Comparison of ENCODE assay signal across 8 cellular contexts in the genomic region with DNA sequence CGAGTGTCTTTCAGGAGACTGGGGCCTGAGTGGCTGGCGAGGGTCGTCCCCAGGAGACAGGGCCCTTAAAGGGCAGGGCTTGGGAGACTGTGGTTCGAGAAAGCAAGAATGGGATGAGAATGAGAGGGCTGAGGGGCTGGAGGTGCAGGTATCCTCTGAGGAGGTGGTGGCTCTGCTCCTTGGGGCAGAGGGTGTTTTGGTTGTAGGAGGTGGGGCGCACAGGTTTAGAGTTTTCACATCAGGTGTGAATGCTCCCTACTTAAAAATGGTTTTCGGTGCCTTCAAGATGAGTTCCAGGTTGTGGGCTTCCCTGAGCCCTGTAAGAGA. TPM values are rescaled to one million over a fixed set of nuclear protein-coding genes. Genes with fewer than 3 reads are reported as not detected.
DNase-seq lines count a peak whose midpoint lies in the region; ATAC-seq, FAIRE-seq and TF ChIP-seq lines count a peak whose summit lies in the region.

No MANE protein-coding gene starts in this region.

- no peaks in the 10 kb centered on the region for H3K9me2 ChIP-seq in HCT116 (ENCODE audit: insufficient read depth)

- H3K79me2 ChIP-seq in HCT116 (ENCODE audit: insufficient read depth, low read length) (no peaks in the 10 kb centered on the region), K562 (ENCODE audit: control insufficient read depth, insufficient read depth, low read length) (no peaks in the 10 kb centered on the region)

- BruUV-seq in HCT116 (replicated peaks; lab: Mats Ljungman, UMichigan), result no TSS peak
- no TSS peak for BruUV-seq in K562 (replicated peaks; lab: Mats Ljungman, UMichigan)

- H3K9me3 ChIP-seq in HCT116 (ENCODE audit: control insufficient read depth in 1 of 2, insufficient read depth in 1 of 2, low read depth in 1 of 2, low read length in 2 of 2) (no peaks in the 10 kb centered on the region), K562 (replicated peaks; ENCODE audit: control insufficient read depth, insufficient read depth, low read depth, low read length) (no peaks in the 10 kb centered on the region)

- H3K4me1 Mint-ChIP-seq in memory B cell, result peaks cover 14% of the 10 kb centered on the region

- H3K4me2 ChIP-seq in HCT116 (ENCODE audit: low read length) (peak overlapping the region; percentile 84), K562 (ENCODE audit: insufficient read depth, low read length) (peak overlapping the region; percentile 85)

- no peak for FAIRE-seq in K562 (lab: Jason Lieb, UNC)

- RAD21 ChIA-PET in HCT116 (lab: Charles Lee; ENCODE audit: low non-redundant PET in 1 of 2, low total read pairs in 2 of 2, uncharacterized antibody in 2 of 2, unreplicated experiment in 2 of 2), result no interaction called here

- no peaks in the 10 kb centered on the region for H3K27me3 Mint-ChIP-seq in memory B cell

- H3K4me1 ChIP-seq in HCT116 (ENCODE audit: control insufficient read depth in 1 of 2, insufficient read depth in 2 of 2, low read length in 2 of 2) (peaks cover 14 to 26% of the 10 kb centered on the region in 2 experiments), K562 (replicated peaks in 1 of 2; ENCODE audit: control insufficient read depth in 2 of 2, insufficient read depth in 2 of 2, low read length in 2 of 2) (peaks cover 5 to 8% of the 10 kb centered on the region in 2 experiments; a peak in 2 of 5 replicates)

- H2AFZ ChIP-seq in HCT116 (ENCODE audit: low read depth, low read length, poor library complexity, severe bottlenecking), result peak overlapping the region; percentile 49
- peak overlapping the region; percentile 99 for H2AFZ ChIP-seq in K562 (ENCODE audit: low read depth, low read length)

- ATAC-seq in HCT116 (no peak; the same call in 1 of the 2 replicates), K562 (peak; percentile 2), memory B cell (ENCODE audit: low read depth) (no peak), HG02798 (IDR thresholded peaks at IDR 0.05; ENCODE audit: poor library complexity, unreplicated experiment) (no peak), HG02588 (IDR thresholded peaks at IDR 0.05; ENCODE audit: unreplicated experiment) (no peak), HG02840 (IDR thresholded peaks at IDR 0.05; ENCODE audit: low FRiP score, unreplicated experiment) (no peak)

- intact Hi-C loops in HCT116 (cut with micrococcal nuclease), result no loop called here
- intact Hi-C loops in K562 (cut with micrococcal nuclease), result no loop called here

- in situ Hi-C loops in K562 (cut with MboI), result no loop called here

- no peak for TF ChIP-seq EP300 in K562 (IDR thresholded peaks at IDR 0.05; ENCODE audit: low read length)

- TF ChIP-seq POLR2A in HCT116 (IDR thresholded peaks at IDR 0.05; ENCODE audit: borderline replicate concordance, extremely low read depth, insufficient read depth, insufficient read length), result no peak
- no peak for TF ChIP-seq POLR2A in K562 (conservative IDR thresholded peaks at IDR 0.05)

- H3K36me3 Mint-ChIP-seq in memory B cell, result peaks cover 4% of the 10 kb centered on the region

- H4K20me1 ChIP-seq in HCT116 (ENCODE audit: insufficient read depth), result no peaks in the 10 kb centered on the region
- no peaks in the 10 kb centered on the region for H4K20me1 ChIP-seq in K562 (replicated peaks; ENCODE audit: control insufficient read depth, insufficient read depth, low read length)

- H3K27me3 ChIP-seq in HCT116 (ENCODE audit: insufficient read depth, low read length), result no peaks in the 10 kb centered on the region
- H3K27me3 ChIP-seq in K562 (ENCODE audit: control insufficient read depth in 2 of 2, insufficient read depth in 2 of 2, low read length in 2 of 2), result no peaks in the 10 kb centered on the region

- DNase-seq in HCT116 (ENCODE audit: low read depth, low spot score) (no peak), K562 (ENCODE audit: extremely low read depth in 1 of 4, low spot score in 3 of 4) (peak in 2 of 4 experiments; percentile 9 to 11), memory B cell (ENCODE audit: low spot score in 2 of 2) (no peak)
- no peak for DNase-seq in stimulated activated CD4-positive, alpha-beta T cell treated with anti-CD3 and anti-CD28 coated beads, Interleukin-12 subunit alpha, Interleukin-12 subunit beta, amount 100 ng/mL, for 4 hours

- H3K27ac ChIP-seq in 22Rv1, result peak overlapping the region; percentile 36; the same call in 1 of the 2 replicates
- peak overlapping the region; percentile 11; the same call in 1 of the 2 replicates for H3K27ac ChIP-seq in HCT116 (ENCODE audit: low read depth, low read length)
- H3K27ac ChIP-seq in K562 (ENCODE audit: extremely low read depth, low read depth, low read length), result peak overlapping the region; percentile 24; the same call in 1 of the 3 replicates

- H3K27ac Mint-ChIP-seq in memory B cell, result peak overlapping the region; percentile 96

- no peaks in the 10 kb centered on the region for H3K36me3 ChIP-seq in HCT116 (ENCODE audit: control insufficient read depth in 1 of 2, insufficient read depth in 2 of 2, low read length in 2 of 2)
- no peaks in the 10 kb centered on the region for H3K36me3 ChIP-seq in K562 (ENCODE audit: control insufficient read depth, insufficient read depth, low read length)

- TF ChIP-seq RAD21 in HCT116 (IDR thresholded peaks at IDR 0.05; ENCODE audit: low read depth) (no peak), K562 (CRISPR knock-in tag; conservative IDR thresholded peaks at IDR 0.05 in 1 of 2, IDR thresholded peaks at IDR 0.05 in 1 of 2) (no peak)

- 2% methylated on average over 6 of the region's 6 CpGs for WGBS in K562 (ENCODE audit: insufficient coverage, low coverage, missing lambda C conversion rate)

- peak overlapping the region; percentile 99 for H3K4me3 Mint-ChIP-seq in memory B cell

- peaks cover 1% of the 10 kb centered on the region for H3K9me3 Mint-ChIP-seq in memory B cell

- H3K4me3 ChIP-seq in HCT116 (replicated peaks in 1 of 2; ENCODE audit: low read depth in 1 of 2, low read length in 2 of 2) (peak overlapping the region; percentile 72 to 89), K562 (peak overlapping the region; percentile 64)

- H3K9me1 ChIP-seq in K562 (ENCODE audit: control insufficient read depth, insufficient read depth, low read length), result no peaks in the 10 kb centered on the region

- POLR2A ChIA-PET in HCT116 (lab: Charles Lee), result interaction anchor here (0.9 to 1.1 kb wide), 3 partner anchors 8 to 11 kb away, joined by 3 to 4 read pairs (median 3); no protein-coding TSS in a partner anchor
- POLR2A ChIA-PET in K562 (lab: Yijun Ruan, JAX), result interaction anchor here (0.8 to 1.2 kb wide), 5 partner anchors 10 to 291 kb away, joined by 3 to 6 read pairs (median 5); no protein-coding TSS in a partner anchor

- H3K9ac ChIP-seq in HCT116 (ENCODE audit: low read length) (peak overlapping the region; percentile 71), K562 (ENCODE audit: insufficient read depth in 1 of 2, low read depth in 2 of 2, low read length in 2 of 2) (peak overlapping the region; percentile 58 to 96)

- CTCF ChIA-PET in HCT116 (lab: Charles Lee), result interaction anchor here (0.7 to 1.4 kb wide), 4 partner anchors 10 to 716 kb away, joined by 3 to 6 read pairs (median 4); no protein-coding TSS in a partner anchor
- CTCF ChIA-PET in K562 (lab: Yijun Ruan, JAX; ENCODE audit: low intra/inter-chr PET ratio), result no interaction called here

- TF ChIP-seq CTCF in 22Rv1 (IDR thresholded peaks at IDR 0.05) (no peak), HCT116 (IDR thresholded peaks at IDR 0.05 in 2 of 3, conservative IDR thresholded peaks at IDR 0.05 in 1 of 3; ENCODE audit: borderline replicate concordance in 1 of 3, insufficient read depth in 1 of 3, low read depth in 2 of 3, low read length in 2 of 3) (no peak), K562 (IDR thresholded peaks at IDR 0.05 in 2 of 3, conservative IDR thresholded peaks at IDR 0.05 in 1 of 3; ENCODE audit: insufficient read depth in 2 of 3, low read depth in 1 of 3, low read length in 3 of 3) (no peak)

TF ChIP-seq in HCT116, 20 proteins besides CTCF, POLR2A, EP300 and RAD21:
- no peak for TF ChIP-seq SRF (IDR thresholded peaks at IDR 0.05; ENCODE audit: low read depth)
- 0 out of 2 replicates have a peak, but pooled peaks have one; percentile 1 for TF ChIP-seq SIN3A (IDR thresholded peaks at IDR 0.05; ENCODE audit: low read depth)

RNA-seq across cellular contexts. Expression of a gene that starts 0.4 kb away (rescaled TPM):
- total RNA-seq in HCT116 (2021; ENCODE audit: unreplicated experiment) (26.3 TPM), K562 (2014; rRNA removed) (3.6 and 5.2 TPM in 2 replicates), K562 (2014; rRNA removed; fragmentation: Illumina TruSeq; extraction: Trizol) (5.1 and 5.5 TPM in 2 replicates), K562 (2015; rRNA removed; fragmentation: Illumina TruSeq; extraction: Trizol) (3.5 and 3.6 TPM in 2 replicates), K562 (2021) (3.0 and 5.0 TPM in 2 replicates)
- 19.7 and 24.6 TPM in 2 replicates for polyA plus RNA-seq in HCT116 (2012)
- 73.8 and 85.5 TPM in 2 replicates for total RNA-seq in K562 (2011; cell fraction: chromatin; rRNA removed; ENCODE audit: low replicate concordance)
- total RNA-seq in K562 (2011; cell fraction: nucleolus; rRNA removed), result 37.0 and 52.4 TPM in 2 replicates
- total RNA-seq in K562 (2011; cell fraction: nucleoplasm; rRNA removed), result 56.4 and 75.6 TPM in 2 replicates
- polyA plus RNA-seq in K562 (2011; rRNA removed) (5.3 and 6.3 TPM in 2 replicates), K562 (2014; fragmentation: Illumina TruSeq; extraction: Trizol) (2.2 and 2.5 TPM in 2 replicates), K562 (2014; fragmentation: Nextera tagmentation; extraction: Ambion mirVana) (1 to 10 TPM; 1.9 to 2.3 TPM), K562 (2014; rRNA removed) (2.2 and 3.0 TPM in 2 replicates)
- polyA plus RNA-seq in K562 (2011; cell fraction: cytosol; rRNA removed), result 3.3 and 3.4 TPM in 2 replicates
- polyA plus RNA-seq in K562 (2011; cell fraction: nucleus; rRNA removed), result 13.0 and 13.6 TPM in 2 replicates
- 2.8 and 12.7 TPM in 2 replicates for polyA plus RNA-seq in K562 (2012)
- 25.2 and 25.5 TPM in 2 replicates for polyA minus RNA-seq in K562 (2011; rRNA and poly(A)+ RNA removed)
- 3.8 and 8.0 TPM in 2 replicates for polyA minus RNA-seq in K562 (2011; cell fraction: cytosol; rRNA and poly(A)+ RNA removed)
- 27.1 and 38.0 TPM in 2 replicates for polyA minus RNA-seq in K562 (2011; cell fraction: nucleus; rRNA and poly(A)+ RNA removed)
